In genomic region chr4:56426273-56426672, GRCh38 we compare ENCODE assay signal across 14 cellular contexts. TPM values are rescaled to one million over a fixed set of nuclear protein-coding genes. Genes with fewer than 3 reads are reported as not detected.
A peak's percentile ranks its signal among the peaks of the same experiment; 100 is the strongest.
DNase-seq lines count a peak whose midpoint lies in the region; ATAC-seq, FAIRE-seq and TF ChIP-seq lines count a peak whose summit lies in the region.
"Had no signal": no experiment of that assay in that cellular context is flagged by ENCODE, and none has a peak within 500 bp of the region (broad histone marks: within the 10 kb centered on the region; RNA-seq: fewer than 3 reads in every experiment).

No MANE protein-coding gene starts in this region.

- TF ChIP-seq CTCF in GM12864 (IDR thresholded peaks at IDR 0.05; ENCODE audit: low read depth, low read length, missing control alignments) (no peak), heart right ventricle (IDR thresholded peaks at IDR 0.05) (no peak)

- ATAC-seq in HG02571 (IDR thresholded peaks at IDR 0.05; ENCODE audit: unreplicated experiment) = peak; percentile 85
- ATAC-seq in HG03175 (IDR thresholded peaks at IDR 0.05; ENCODE audit: unreplicated experiment) = peak; percentile 93
- no peak for ATAC-seq in heart right ventricle

- FAIRE-seq in GM19239 (lab: Jason Lieb, UNC) = peak; percentile 66

- H3K27me3 ChIP-seq in heart right ventricle = no peaks in the 10 kb centered on the region
- H3K27me3 ChIP-seq: uterus had no signal

- H3K9me3 ChIP-seq in heart right ventricle = no peaks in the 10 kb centered on the region
- H3K9me3 ChIP-seq: uterus had no signal

- intact Hi-C loops in heart right ventricle (cut with DNase I) = loop anchor here in 9 of 10 donors (5.0 to 10.0 kb wide), 6 partner anchors 109 to 409 kb away; a partner anchor contains a TSS

- H3K4me1 ChIP-seq in heart right ventricle = peaks cover 0 to 5% (median 0%) of the 10 kb centered on the region in 9 donors
- H3K4me1 ChIP-seq: uterus had no signal

- DNase-seq in GM12864 (ENCODE audit: low read depth) (peak; percentile 49), GM19239 (ENCODE audit: insufficient read length, low spot score) (no peak), G401 (ENCODE audit: low spot score) (no peak), GM19240 (ENCODE audit: insufficient read length, low spot score) (no peak), nucleus accumbens (lab: John Stamatoyannopoulos, UW) (no peak), heart right ventricle (no peak)
- DNase-seq: ACHN; activated CD8-positive, alpha-beta memory T cell treated with anti-CD3 and anti-CD28 coated beads for 24 hours; activated naive CD8-positive, alpha-beta T cell treated with anti-CD3 and anti-CD28 coated beads, Interleukin-2, amount 10 ng/mL, durations not matched to agents 7 days and 5 days; NCI-H2171 treated with DMSO at 0.1 percent for 48 hours; PC-9; uterus had no signal

- no peak overlapping the region for H3K4me3 ChIP-seq in GM12864 (ENCODE audit: low read depth, low read length)
- no peak overlapping the region for H3K4me3 ChIP-seq in heart right ventricle
- H3K4me3 ChIP-seq: PC-9, uterus had no signal

- H3K36me3 ChIP-seq in heart right ventricle = no peaks in the 10 kb centered on the region
- H3K36me3 ChIP-seq: uterus had no signal

- H3K27ac ChIP-seq in heart right ventricle = no peak overlapping the region
- H3K27ac ChIP-seq: PC-9, uterus had no signal

- in situ Hi-C loops in G401 (cut with HindIII; ENCODE audit: low sequenced_read_pairs) = no loop called here

- WGBS in heart right ventricle, 2 donors = 96 to 97% methylated on average over 6 of the region's 6 CpGs

RNA-seq across cellular contexts. Expression of gene PPAT, which starts 9.1 kb away (rescaled TPM):
- 41.2 and 53.2 TPM in 2 replicates for total RNA-seq in G401 (2014; rRNA removed; shearing (Covaris generic))
- 1 to 10 TPM; 1.8 to 5.2 (median 3.1) TPM for total RNA-seq in heart right ventricle
- 1 to 10 TPM in 1 of 2 donors, under 1 TPM in 1; 0.66 to 2.7 TPM for polyA plus RNA-seq in heart right ventricle

RNA-seq across cellular contexts. Expression of gene PAICS, which starts 9.8 kb away (rescaled TPM):
- total RNA-seq in G401 (2014; rRNA removed; shearing (Covaris generic)) = 152 and 224 TPM in 2 replicates
- total RNA-seq in heart right ventricle = 10 to 100 TPM; 20.2 to 32.5 (median 24.7) TPM
- 10 to 100 TPM; 14.0 to 36.9 TPM for polyA plus RNA-seq in heart right ventricle

RNA-seq across cellular contexts. Expression of gene AASDH, which starts 39.0 kb away (rescaled TPM):
- 6.7 and 18.7 TPM in 2 replicates for total RNA-seq in G401 (2014; rRNA removed; shearing (Covaris generic))
- 1 to 10 TPM; 4.8 to 8.7 (median 6.7) TPM for total RNA-seq in heart right ventricle
- 1 to 10 TPM; 2.0 to 3.1 TPM for polyA plus RNA-seq in heart right ventricle

RNA-seq across cellular contexts. Expression of gene SRP72, which starts 41.1 kb away (rescaled TPM):
- 23.8 and 51.6 TPM in 2 replicates for total RNA-seq in G401 (2014; rRNA removed; shearing (Covaris generic))
- 10 to 100 TPM; 36.7 to 54.5 (median 41.8) TPM for total RNA-seq in heart right ventricle
- polyA plus RNA-seq in heart right ventricle = 10 to 100 TPM; 22.8 to 27.4 TPM

Comparison
In these comparisons a context has a peak if more than half of its experiments do, and no peak if none do; other contexts are left out.
1. ATAC-seq: peak in HG02571 (single experiment) and HG03175 (single experiment); none in heart right ventricle (0 of 8).